In the genomic region with DNA sequence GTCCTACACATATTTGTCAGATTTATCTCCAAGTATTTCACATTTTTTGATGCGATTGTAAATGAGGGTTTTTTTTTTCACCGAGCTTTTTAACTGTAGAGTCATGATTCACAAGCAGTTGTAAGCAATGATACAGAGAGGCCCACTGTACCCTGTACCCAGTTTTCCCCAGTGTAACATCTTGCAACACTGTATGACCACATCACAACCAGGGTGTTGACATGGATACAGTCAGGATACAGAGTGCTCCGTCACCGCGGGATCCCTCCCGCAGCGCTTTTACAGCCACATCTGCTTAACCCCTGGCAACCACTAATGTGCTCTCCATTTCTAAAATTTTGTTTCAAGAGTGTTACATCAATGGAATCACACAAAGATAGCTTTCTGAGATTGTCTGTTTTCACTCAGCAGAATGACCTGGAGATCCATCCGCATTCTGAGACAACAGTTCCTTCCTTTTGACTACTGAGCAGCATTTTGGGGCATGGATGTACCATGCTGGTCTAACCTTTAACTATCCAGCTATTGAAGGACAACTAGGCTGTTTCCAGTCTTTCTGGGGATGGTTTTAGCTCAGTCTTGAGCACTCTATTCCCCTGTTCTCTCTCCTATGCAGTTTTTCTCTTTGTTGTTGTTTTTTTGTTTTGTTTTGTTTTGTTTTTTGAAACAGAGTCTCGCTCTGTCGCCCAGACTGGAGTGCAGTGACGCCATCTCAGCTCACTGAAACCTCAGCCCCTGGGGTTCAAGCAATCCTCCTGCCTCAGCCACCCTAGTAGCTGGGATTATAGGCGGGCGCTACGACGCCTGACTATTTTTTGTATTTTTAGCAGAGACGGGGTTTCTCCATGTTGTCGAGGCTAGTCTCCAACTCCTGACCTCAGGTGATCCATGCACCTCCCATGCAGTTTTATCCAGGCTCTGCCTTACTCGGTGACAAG, we compare ENCODE assay signal across 11 cellular contexts. TPM values are rescaled to one million over a fixed set of nuclear protein-coding genes. Genes with fewer than 3 reads are reported as not detected.
DNase-seq lines count a peak whose midpoint lies in the region; ATAC-seq lines count a peak whose summit lies in the region.
"Had no signal": no experiment of that assay in that cellular context is flagged by ENCODE, and none has a peak within 500 bp of the region (broad histone marks: within the 10 kb centered on the region; RNA-seq: fewer than 3 reads in every experiment).

No MANE protein-coding gene starts in this region.

- peaks cover 6% of the 10 kb centered on the region for H3K27me3 Mint-ChIP-seq in activated CD8-positive, alpha-beta memory T cell treated with anti-CD3 and anti-CD28 coated beads, Interleukin-2, amount 10 ng/mL, durations not matched to agents 7 days and 5 days

- no peaks in the 10 kb centered on the region for H3K36me3 Mint-ChIP-seq in activated CD8-positive, alpha-beta memory T cell treated with anti-CD3 and anti-CD28 coated beads, Interleukin-2, amount 10 ng/mL, durations not matched to agents 7 days and 5 days
- H3K36me3 Mint-ChIP-seq: activated naive CD4-positive, alpha-beta T cell treated with anti-CD3 and anti-CD28 coated beads, Interleukin-2, amount 50 U/mL, for 72 hours had no signal

- no peak for ATAC-seq in activated CD8-positive, alpha-beta memory T cell treated with anti-CD3 and anti-CD28 coated beads, Interleukin-2, amount 10 ng/mL, durations not matched to agents 7 days and 5 days
- no peak for ATAC-seq in HG03521 (IDR thresholded peaks at IDR 0.05; ENCODE audit: unreplicated experiment)
- ATAC-seq: activated naive CD4-positive, alpha-beta T cell treated with anti-CD3 and anti-CD28 coated beads, Interleukin-2, amount 50 U/mL, for 72 hours had no signal

- H3K4me3 Mint-ChIP-seq in activated CD8-positive, alpha-beta memory T cell treated with anti-CD3 and anti-CD28 coated beads, Interleukin-2, amount 10 ng/mL, durations not matched to agents 7 days and 5 days: no peak overlapping the region

- peak; percentile 5 for DNase-seq in activated CD8-positive, alpha-beta memory T cell treated with anti-CD3 and anti-CD28 coated beads, Interleukin-2, amount 50 U/mL, for 4 hours
- DNase-seq in activated CD8-positive, alpha-beta memory T cell treated with anti-CD3 and anti-CD28 coated beads, Interleukin-2, amount 10 ng/mL, durations not matched to agents 7 days and 5 days: no peak
- DNase-seq in amniotic epithelial cell (ENCODE audit: low read depth) (peak; percentile 100), iris pigment epithelial cell (ENCODE audit: low read depth) (peak; percentile 53), stromal cell of bone marrow (ENCODE audit: low read depth) (peak; percentile 98), SKM-1 (lab: John Stamatoyannopoulos, UW; ENCODE audit: unreplicated experiment) (no peak), NCI-H526 treated with DMSO at 0.1 percent for 48 hours (lab: John Stamatoyannopoulos, UW) (no peak)
- DNase-seq: NCI-H2081; stimulated activated CD4-positive, alpha-beta T cell treated with anti-CD3 and anti-CD28 coated beads, Interleukin-4, amount 100 ng/mL, for 4 hours had no signal

- H3K4me1 Mint-ChIP-seq in activated CD8-positive, alpha-beta memory T cell treated with anti-CD3 and anti-CD28 coated beads, Interleukin-2, amount 10 ng/mL, durations not matched to agents 7 days and 5 days: no peaks in the 10 kb centered on the region

- H3K9me3 Mint-ChIP-seq in activated CD8-positive, alpha-beta memory T cell treated with anti-CD3 and anti-CD28 coated beads, Interleukin-2, amount 10 ng/mL, durations not matched to agents 7 days and 5 days (ENCODE audit: low read depth): no peaks in the 10 kb centered on the region
- H3K9me3 Mint-ChIP-seq: activated naive CD4-positive, alpha-beta T cell treated with anti-CD3 and anti-CD28 coated beads, Interleukin-2, amount 50 U/mL, for 72 hours had no signal

- no peak overlapping the region for H3K27ac Mint-ChIP-seq in activated CD8-positive, alpha-beta memory T cell treated with anti-CD3 and anti-CD28 coated beads, Interleukin-2, amount 10 ng/mL, durations not matched to agents 7 days and 5 days
- H3K27ac Mint-ChIP-seq: activated naive CD4-positive, alpha-beta T cell treated with anti-CD3 and anti-CD28 coated beads, Interleukin-2, amount 50 U/mL, for 72 hours had no signal

- CTCF ChIA-PET in activated CD8-positive, alpha-beta memory T cell treated with anti-CD3 and anti-CD28 coated beads, Interleukin-2, amount 10 ng/mL, durations not matched to agents 7 days and 5 days (lab: Charles Lee): no interaction called here

RNA-seq across cellular contexts. Expression of gene GPRIN2, which starts 25.9 kb away (rescaled TPM):
- total RNA-seq in activated CD8-positive, alpha-beta memory T cell treated with anti-CD3 and anti-CD28 coated beads, Interleukin-2, amount 10 ng/mL, durations not matched to agents 7 days and 5 days: not detected
- total RNA-seq: activated naive CD4-positive, alpha-beta T cell treated with anti-CD3 and anti-CD28 coated beads, Interleukin-2, amount 50 U/mL, for 72 hours had no signal

RNA-seq across cellular contexts. Expression of gene SYT15, which starts 48.4 kb away (rescaled TPM):
- total RNA-seq in activated CD8-positive, alpha-beta memory T cell treated with anti-CD3 and anti-CD28 coated beads, Interleukin-2, amount 10 ng/mL, durations not matched to agents 7 days and 5 days: 1 to 10 TPM in 1 of 2 experiments, under 1 TPM in 1; 0.33 to 1.5 TPM

Comparison
In these comparisons a context has a peak if more than half of its experiments do, and no peak if none do; other contexts are left out.
1. DNase-seq: peak in activated CD8-positive, alpha-beta memory T cell treated with anti-CD3 and anti-CD28 coated beads, Interleukin-2, amount 50 U/mL, for 4 hours (single experiment), amniotic epithelial cell (single experiment), iris pigment epithelial cell (single experiment) and stromal cell of bone marrow (single experiment); none in activated CD8-positive, alpha-beta memory T cell treated with anti-CD3 and anti-CD28 coated beads, Interleukin-2, amount 10 ng/mL, durations not matched to agents 7 days and 5 days (single experiment), SKM-1 (single experiment) and NCI-H526 treated with DMSO at 0.1 percent for 48 hours (single experiment).